Comparison of ENCODE assay signal across 24 cellular contexts in genomic region chr3:171116802-171117395, GRCh38.
"Had no signal": no experiment of that assay in that cellular context is flagged by ENCODE, and none has a peak within 500 bp of the region (broad histone marks: within the 10 kb centered on the region; RNA-seq: fewer than 3 reads in every experiment).

No MANE protein-coding gene starts in this region.

- H3K4me3 ChIP-seq: body of pancreas, dorsolateral prefrontal cortex, lung, spleen, thoracic aorta, upper lobe of right lung had no signal

- DNase-seq: activated CD4-positive, alpha-beta T cell treated with anti-CD3 and anti-CD28 coated beads for 36 hours; activated CD4-positive, alpha-beta T cell treated with anti-CD3 and anti-CD28 coated beads, Interleukin-2, amount 50 U/mL, for 48 hours; activated CD8-positive, alpha-beta memory T cell treated with anti-CD3 and anti-CD28 coated beads, Interleukin-2, amount 10 ng/mL, durations not matched to agents 7 days and 5 days; activated naive CD4-positive, alpha-beta T cell treated with Interleukin-2 at 50 U/mL for 16 hours; activated T-cell treated with anti-CD3 and anti-CD28 coated beads, Interleukin-2, amount 50 U/mL, for 1 hour; body of pancreas; caudate nucleus; dorsolateral prefrontal cortex; foreskin melanocyte; glutamatergic neuron; hippocampal formation; left cardiac atrium; nephron progenitor cell; nucleus accumbens; spleen; stimulated activated CD4-positive, alpha-beta T cell treated with anti-CD3 and anti-CD28 coated beads, Interleukin-4, amount 100 ng/mL, for 4 hours; T-helper 2 cell; upper lobe of right lung had no signal

- H3K9me3 Mint-ChIP-seq: stimulated activated memory B cell treated with anti-CD40 and anti-IgM and Interleukin-4, amounts not matched to agents 10 μg/mL and 1 μg/mL and 100 μg/mL, for 72 hours had no signal

- H3K27ac ChIP-seq: body of pancreas, spleen, thoracic aorta, upper lobe of right lung had no signal

- H3K27me3 ChIP-seq: body of pancreas, dorsolateral prefrontal cortex, spleen, upper lobe of right lung had no signal

- H3K36me3 Mint-ChIP-seq: stimulated activated memory B cell treated with anti-CD40 and anti-IgM and Interleukin-4, amounts not matched to agents 10 μg/mL and 1 μg/mL and 100 μg/mL, for 72 hours had no signal

- H3K27ac Mint-ChIP-seq: activated CD4-positive, alpha-beta T cell treated with anti-CD3 and anti-CD28 coated beads for 36 hours; activated CD8-positive, alpha-beta memory T cell treated with anti-CD3 and anti-CD28 coated beads, Interleukin-2, amount 10 ng/mL, durations not matched to agents 7 days and 5 days; activated T-helper 17 cell treated with anti-CD3 and anti-CD28 coated beads, Interleukin-2, amount 50 U/mL, for 72 hours; mesothelial cell of epicardium; nephron progenitor cell; stimulated activated memory B cell treated with anti-CD40 and anti-IgM and Interleukin-4, amounts not matched to agents 10 μg/mL and 1 μg/mL and 100 μg/mL, for 72 hours had no signal

- H3K4me3 Mint-ChIP-seq: activated CD4-positive, alpha-beta T cell treated with anti-CD3 and anti-CD28 coated beads for 36 hours; activated CD8-positive, alpha-beta memory T cell treated with anti-CD3 and anti-CD28 coated beads, Interleukin-2, amount 10 ng/mL, durations not matched to agents 7 days and 5 days; activated T-helper 17 cell treated with anti-CD3 and anti-CD28 coated beads, Interleukin-2, amount 50 U/mL, for 72 hours; mesothelial cell of epicardium; nephron progenitor cell; stimulated activated memory B cell treated with anti-CD40 and anti-IgM and Interleukin-4, amounts not matched to agents 10 μg/mL and 1 μg/mL and 100 μg/mL, for 72 hours had no signal

- H3K4me1 Mint-ChIP-seq: activated CD8-positive, alpha-beta memory T cell treated with anti-CD3 and anti-CD28 coated beads, Interleukin-2, amount 10 ng/mL, durations not matched to agents 7 days and 5 days; nephron progenitor cell; stimulated activated memory B cell treated with anti-CD40 and anti-IgM and Interleukin-4, amounts not matched to agents 10 μg/mL and 1 μg/mL and 100 μg/mL, for 72 hours had no signal

- H3K4me1 ChIP-seq: body of pancreas, upper lobe of right lung had no signal

- FAIRE-seq: colon had no signal

- H3K9me3 ChIP-seq: body of pancreas, spleen, thoracic aorta, upper lobe of right lung had no signal

- H3K27me3 Mint-ChIP-seq: activated CD4-positive, alpha-beta T cell treated with anti-CD3 and anti-CD28 coated beads for 36 hours; activated CD8-positive, alpha-beta memory T cell treated with anti-CD3 and anti-CD28 coated beads, Interleukin-2, amount 10 ng/mL, durations not matched to agents 7 days and 5 days; activated T-helper 17 cell treated with anti-CD3 and anti-CD28 coated beads, Interleukin-2, amount 50 U/mL, for 72 hours; stimulated activated memory B cell treated with anti-CD40 and anti-IgM and Interleukin-4, amounts not matched to agents 10 μg/mL and 1 μg/mL and 100 μg/mL, for 72 hours had no signal

- H3K36me3 ChIP-seq: thoracic aorta had no signal
